Comparison of ENCODE assay signal across 1 cellular context in genomic region chr1:195897072-195897471, GRCh38.
TF ChIP-seq lines count a peak whose summit lies in the region.

No MANE protein-coding gene starts in this region.

TF ChIP-seq in H1, 55 proteins besides CTCF, POLR2A, EP300 and RAD21 (continued from another document):
- no peak for TF ChIP-seq GABPA (IDR thresholded peaks at IDR 0.05; ENCODE audit: borderline replicate concordance, insufficient read depth, low read length)
